ENCODE assay signal across 1 cellular context in genomic region chr10:128537888-128538287, GRCh38.
TF ChIP-seq lines count a peak whose summit lies in the region.

No MANE protein-coding gene starts in this region.

TF ChIP-seq in WTC11, 78 proteins besides CTCF, POLR2A, EP300 and RAD21 (continued from another document):
- TF ChIP-seq, protein P1, sequence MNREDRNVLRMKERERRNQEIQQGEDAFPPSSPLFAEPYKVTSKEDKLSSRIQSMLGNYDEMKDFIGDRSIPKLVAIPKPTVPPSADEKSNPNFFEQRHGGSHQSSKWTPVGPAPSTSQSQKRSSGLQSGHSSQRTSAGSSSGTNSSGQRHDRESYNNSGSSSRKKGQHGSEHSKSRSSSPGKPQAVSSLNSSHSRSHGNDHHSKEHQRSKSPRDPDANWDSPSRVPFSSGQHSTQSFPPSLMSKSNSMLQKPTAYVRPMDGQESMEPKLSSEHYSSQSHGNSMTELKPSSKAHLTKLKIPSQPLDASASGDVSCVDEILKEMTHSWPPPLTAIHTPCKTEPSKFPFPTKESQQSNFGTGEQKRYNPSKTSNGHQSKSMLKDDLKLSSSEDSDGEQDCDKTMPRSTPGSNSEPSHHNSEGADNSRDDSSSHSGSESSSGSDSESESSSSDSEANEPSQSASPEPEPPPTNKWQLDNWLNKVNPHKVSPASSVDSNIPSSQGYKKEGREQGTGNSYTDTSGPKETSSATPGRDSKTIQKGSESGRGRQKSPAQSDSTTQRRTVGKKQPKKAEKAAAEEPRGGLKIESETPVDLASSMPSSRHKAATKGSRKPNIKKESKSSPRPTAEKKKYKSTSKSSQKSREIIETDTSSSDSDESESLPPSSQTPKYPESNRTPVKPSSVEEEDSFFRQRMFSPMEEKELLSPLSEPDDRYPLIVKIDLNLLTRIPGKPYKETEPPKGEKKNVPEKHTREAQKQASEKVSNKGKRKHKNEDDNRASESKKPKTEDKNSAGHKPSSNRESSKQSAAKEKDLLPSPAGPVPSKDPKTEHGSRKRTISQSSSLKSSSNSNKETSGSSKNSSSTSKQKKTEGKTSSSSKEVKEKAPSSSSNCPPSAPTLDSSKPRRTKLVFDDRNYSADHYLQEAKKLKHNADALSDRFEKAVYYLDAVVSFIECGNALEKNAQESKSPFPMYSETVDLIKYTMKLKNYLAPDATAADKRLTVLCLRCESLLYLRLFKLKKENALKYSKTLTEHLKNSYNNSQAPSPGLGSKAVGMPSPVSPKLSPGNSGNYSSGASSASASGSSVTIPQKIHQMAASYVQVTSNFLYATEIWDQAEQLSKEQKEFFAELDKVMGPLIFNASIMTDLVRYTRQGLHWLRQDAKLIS (CRISPR knock-in tag; IDR thresholded peaks at IDR 0.05; ENCODE audit: borderline replicate concordance) = no peak
- TF ChIP-seq TEAD1 (CRISPR knock-in tag; IDR thresholded peaks at IDR 0.05) (no peak), GABPB1 (CRISPR knock-in tag; IDR thresholded peaks at IDR 0.05) (no peak), NR1H2 (CRISPR knock-in tag; IDR thresholded peaks at IDR 0.05) (no peak), ELF4 (CRISPR knock-in tag; IDR thresholded peaks at IDR 0.05; ENCODE audit: low read depth) (no peak), NFYB (CRISPR knock-in tag; conservative IDR thresholded peaks at IDR 0.05; ENCODE audit: low read depth) (no peak), ZNF423 (CRISPR knock-in tag; IDR thresholded peaks at IDR 0.05) (no peak), MYBL2 (CRISPR knock-in tag; IDR thresholded peaks at IDR 0.05) (no peak), NFE2L1 (CRISPR knock-in tag; IDR thresholded peaks at IDR 0.05) (no peak), SOX15 (CRISPR knock-in tag; IDR thresholded peaks at IDR 0.05) (no peak), E2F4 (CRISPR knock-in tag; IDR thresholded peaks at IDR 0.05; ENCODE audit: borderline replicate concordance, low read depth) (no peak)
- TF ChIP-seq, protein P2, sequence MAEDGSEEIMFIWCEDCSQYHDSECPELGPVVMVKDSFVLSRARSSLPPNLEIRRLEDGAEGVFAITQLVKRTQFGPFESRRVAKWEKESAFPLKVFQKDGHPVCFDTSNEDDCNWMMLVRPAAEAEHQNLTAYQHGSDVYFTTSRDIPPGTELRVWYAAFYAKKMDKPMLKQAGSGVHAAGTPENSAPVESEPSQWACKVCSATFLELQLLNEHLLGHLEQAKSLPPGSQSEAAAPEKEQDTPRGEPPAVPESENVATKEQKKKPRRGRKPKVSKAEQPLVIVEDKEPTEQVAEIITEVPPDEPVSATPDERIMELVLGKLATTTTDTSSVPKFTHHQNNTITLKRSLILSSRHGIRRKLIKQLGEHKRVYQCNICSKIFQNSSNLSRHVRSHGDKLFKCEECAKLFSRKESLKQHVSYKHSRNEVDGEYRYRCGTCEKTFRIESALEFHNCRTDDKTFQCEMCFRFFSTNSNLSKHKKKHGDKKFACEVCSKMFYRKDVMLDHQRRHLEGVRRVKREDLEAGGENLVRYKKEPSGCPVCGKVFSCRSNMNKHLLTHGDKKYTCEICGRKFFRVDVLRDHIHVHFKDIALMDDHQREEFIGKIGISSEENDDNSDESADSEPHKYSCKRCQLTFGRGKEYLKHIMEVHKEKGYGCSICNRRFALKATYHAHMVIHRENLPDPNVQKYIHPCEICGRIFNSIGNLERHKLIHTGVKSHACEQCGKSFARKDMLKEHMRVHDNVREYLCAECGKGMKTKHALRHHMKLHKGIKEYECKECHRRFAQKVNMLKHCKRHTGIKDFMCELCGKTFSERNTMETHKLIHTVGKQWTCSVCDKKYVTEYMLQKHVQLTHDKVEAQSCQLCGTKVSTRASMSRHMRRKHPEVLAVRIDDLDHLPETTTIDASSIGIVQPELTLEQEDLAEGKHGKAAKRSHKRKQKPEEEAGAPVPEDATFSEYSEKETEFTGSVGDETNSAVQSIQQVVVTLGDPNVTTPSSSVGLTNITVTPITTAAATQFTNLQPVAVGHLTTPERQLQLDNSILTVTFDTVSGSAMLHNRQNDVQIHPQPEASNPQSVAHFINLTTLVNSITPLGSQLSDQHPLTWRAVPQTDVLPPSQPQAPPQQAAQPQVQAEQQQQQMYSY (CRISPR knock-in tag; IDR thresholded peaks at IDR 0.05) = no peak
